17 cellular contexts compared by ENCODE assay signal in genomic region chr12:8742501-8742900, GRCh38. TPM values are rescaled to one million over a fixed set of nuclear protein-coding genes. Genes with fewer than 3 reads are reported as not detected.
DNase-seq lines count a peak whose midpoint lies in the region; ATAC-seq, FAIRE-seq and TF ChIP-seq lines count a peak whose summit lies in the region.
"Had no signal": no experiment of that assay in that cellular context is flagged by ENCODE, and none has a peak within 500 bp of the region (broad histone marks: within the 10 kb centered on the region; RNA-seq: fewer than 3 reads in every experiment).

No MANE protein-coding gene starts in this region.

- H3K9ac ChIP-seq in keratinocyte (ENCODE audit: control insufficient read depth, extremely low read depth, insufficient read depth, low read length), result no peak overlapping the region
- no peak overlapping the region for H3K9ac ChIP-seq in kidney (ENCODE audit: low read length in 2 of 2)

- CTCF ChIA-PET in AG04450 (lab: Charles Lee), result interaction anchor here (0.6 kb wide), 1 partner anchor 352 kb away, joined by 4 read pairs; no protein-coding TSS in a partner anchor

- H3K27me3 ChIP-seq in AG04450 (ENCODE audit: control insufficient read depth, insufficient read depth, low read length) (no peaks in the 10 kb centered on the region), bronchial epithelial cell (ENCODE audit: control insufficient read depth, insufficient read depth, low read length) (no peaks in the 10 kb centered on the region), keratinocyte (ENCODE audit: control insufficient read depth, extremely low read depth, insufficient read depth, low read length) (no peaks in the 10 kb centered on the region)
- H3K27me3 ChIP-seq: cardiac muscle cell, Peyer's patch, transverse colon had no signal

- H3K9me3 ChIP-seq in AG04450 (ENCODE audit: control insufficient read depth, insufficient read depth, low read length) (no peaks in the 10 kb centered on the region), keratinocyte (ENCODE audit: control insufficient read depth, low read depth, low read length) (no peaks in the 10 kb centered on the region), kidney (ENCODE audit: control insufficient read depth in 1 of 2, low read length in 2 of 2) (no peaks in the 10 kb centered on the region)
- H3K9me3 ChIP-seq: Peyer's patch, transverse colon had no signal

- DNase-seq in AG04450 (ENCODE audit: low read depth, low spot score) (peak; percentile 11), HT1080 (ENCODE audit: low read depth) (peak; percentile 17), bronchial epithelial cell (ENCODE audit: low read depth) (peak; percentile 57), keratinocyte (ENCODE audit: low read depth, low spot score) (peak; percentile 2), kidney (no peak), hypothalamus (lab: John Stamatoyannopoulos, UW) (no peak)
- no peak for DNase-seq in stimulated activated CD4-positive, alpha-beta T cell treated with anti-CD3 and anti-CD28 coated beads, Interleukin-1b, Interleukin-23, amount 100 ng/mL, for 48 hours
- DNase-seq: activated CD4-positive, alpha-beta T cell treated with anti-CD3 and anti-CD28 coated beads, Interleukin-2, amount 50 U/mL, for 48 hours; DMS53; NCI-H526 treated with DMSO at 0.1 percent for 48 hours; Peyer's patch; transverse colon had no signal

- no peak overlapping the region for H3K27ac ChIP-seq in AG04450 (ENCODE audit: low read depth, low read length)
- H3K27ac ChIP-seq in keratinocyte (ENCODE audit: control insufficient read depth, insufficient read depth, low read length), result no peak overlapping the region
- no peak overlapping the region for H3K27ac ChIP-seq in kidney (ENCODE audit: low read depth in 2 of 2, low read length in 2 of 2)
- H3K27ac ChIP-seq: cardiac muscle cell, Peyer's patch, transverse colon had no signal

- dilution Hi-C loops in keratinocyte (cut with MboI; ENCODE audit: extremely low pct_ligation_motif_present, low sequenced_read_pairs), result no loop called here

- no peaks in the 10 kb centered on the region for H4K20me1 ChIP-seq in keratinocyte (ENCODE audit: control insufficient read depth, extremely low read depth, insufficient read depth, low read length)

- POLR2A ChIA-PET in AG04450 (lab: Yijun Ruan, JAX), result no interaction called here

- intact Hi-C loops in kidney (cut with DNase I), result no loop called here

- peaks cover 34% of the 10 kb centered on the region for H3K79me2 ChIP-seq in keratinocyte (ENCODE audit: control insufficient read depth, insufficient read depth, low read length)

- no peak for FAIRE-seq in bronchial epithelial cell (lab: Jason Lieb, UNC)
- FAIRE-seq in keratinocyte (lab: Jason Lieb, UNC), result peak; percentile 78
- FAIRE-seq in kidney (lab: Jason Lieb, UNC), result no peak
- FAIRE-seq: GM12878, K562 had no signal

- peaks cover 5% of the 10 kb centered on the region for H3K4me1 ChIP-seq in keratinocyte (ENCODE audit: control insufficient read depth, extremely low read depth, insufficient read depth, low read length)
- H3K4me1 ChIP-seq in kidney (ENCODE audit: control insufficient read depth in 1 of 2, insufficient read depth in 1 of 2, low read depth in 1 of 2, low read length in 2 of 2), result no peaks in the 10 kb centered on the region
- H3K4me1 ChIP-seq: Peyer's patch, transverse colon had no signal

- no peak overlapping the region for H2AFZ ChIP-seq in keratinocyte (ENCODE audit: control insufficient read depth, low read length)

- H3K4me3 ChIP-seq in AG04450 (ENCODE audit: low read depth, low read length), result no peak overlapping the region
- no peak overlapping the region for H3K4me3 ChIP-seq in bronchial epithelial cell (ENCODE audit: low read depth, low read length)
- no peak overlapping the region for H3K4me3 ChIP-seq in keratinocyte (ENCODE audit: control insufficient read depth in 2 of 3, extremely low read depth in 1 of 3, insufficient read depth in 2 of 3, low read depth in 1 of 3, low read length in 3 of 3)
- no peak overlapping the region for H3K4me3 ChIP-seq in kidney (ENCODE audit: low read length in 2 of 2)
- H3K4me3 ChIP-seq: cardiac muscle cell, GM12878, K562, Peyer's patch, transverse colon had no signal

- TF ChIP-seq CTCF in AG04450 (IDR thresholded peaks at IDR 0.05; ENCODE audit: low read depth, low read length), result no peak
- TF ChIP-seq CTCF in bronchial epithelial cell (IDR thresholded peaks at IDR 0.05; ENCODE audit: insufficient read depth, low read length, severe bottlenecking), result no peak
- no peak for TF ChIP-seq CTCF in keratinocyte (optimal IDR thresholded peaks at IDR 0.05 in 1 of 3, IDR thresholded peaks at IDR 0.05 in 1 of 3, conservative IDR thresholded peaks at IDR 0.05 in 1 of 3; ENCODE audit: extremely low read depth in 1 of 3, insufficient read depth in 2 of 3, low read length in 3 of 3)
- no peak for TF ChIP-seq CTCF in kidney (IDR thresholded peaks at IDR 0.05; ENCODE audit: borderline replicate concordance, extremely low read depth, insufficient read depth)

- H3K9me1 ChIP-seq in keratinocyte (ENCODE audit: control insufficient read depth, extremely low read depth, insufficient read depth, low read length), result peaks cover 3% of the 10 kb centered on the region

- H3K36me3 ChIP-seq in bronchial epithelial cell (ENCODE audit: control insufficient read depth, insufficient read depth, low read length), result peaks cover 4% of the 10 kb centered on the region
- H3K36me3 ChIP-seq in keratinocyte (ENCODE audit: control insufficient read depth in 2 of 2, extremely low read depth in 1 of 2, insufficient read depth in 2 of 2, low read length in 2 of 2), result peaks cover 3 to 6% of the 10 kb centered on the region in 2 experiments
- no peaks in the 10 kb centered on the region for H3K36me3 ChIP-seq in kidney (ENCODE audit: control insufficient read depth in 1 of 2, insufficient read depth in 2 of 2, low read length in 2 of 2)
- H3K36me3 ChIP-seq: cardiac muscle cell, Peyer's patch, transverse colon had no signal

- H3K4me2 ChIP-seq in keratinocyte (ENCODE audit: control insufficient read depth, extremely low read depth, insufficient read depth, low read depth, low read length), result no peak overlapping the region

- ATAC-seq in HG02938 (IDR thresholded peaks at IDR 0.05; ENCODE audit: unreplicated experiment), result no peak
- ATAC-seq: activated T-helper 17 cell treated with anti-CD3 and anti-CD28 coated beads, Interleukin-2, amount 50 U/mL, for 72 hours; GM12878; K562 had no signal

RNA-seq across cellular contexts. Expression of gene RIMKLB, which starts 44.7 kb away (rescaled TPM):
- 15.8 and 22.0 TPM in 2 replicates for polyA plus RNA-seq in AG04450 (2011; rRNA removed)
- polyA minus RNA-seq in AG04450 (2011; rRNA and poly(A)+ RNA removed), result 13.2 and 14.9 TPM in 2 replicates
- total RNA-seq in HT1080 (2014; rRNA removed; shearing (Covaris generic)), result 18.0 and 20.3 TPM in 2 replicates
- polyA plus RNA-seq in HT1080 (2015; cell fraction: cytosol; rRNA removed), result 12.2 and 12.3 TPM in 2 replicates
- polyA plus RNA-seq in HT1080 (2015; cell fraction: nucleus; rRNA removed), result 84.3 and 86.9 TPM in 2 replicates
- total RNA-seq in bronchial epithelial cell, result 36.7 and 42.6 TPM in 2 replicates
- 25.4 to 51.1 TPM (median 31.6 TPM) in 3 replicates for polyA plus RNA-seq in keratinocyte
- polyA plus RNA-seq in keratinocyte (2011; ENCODE audit: low read depth), result 45.1 TPM
- 14.5 and 19.7 TPM in 2 replicates for polyA plus RNA-seq in keratinocyte (2011; cell fraction: cytosol; rRNA removed)
- polyA plus RNA-seq in keratinocyte (2011; cell fraction: nucleus; rRNA removed), result 82.2 and 118 TPM in 2 replicates
- polyA plus RNA-seq in keratinocyte (2012; ENCODE audit: low replicate concordance), result 28.7 and 46.4 TPM in 2 replicates
- polyA minus RNA-seq in keratinocyte, result 13.8 to 72.8 TPM (median 32.7 TPM) in 3 replicates
- polyA minus RNA-seq in keratinocyte (2011; cell fraction: cytosol; rRNA and poly(A)+ RNA removed), result 17.1 TPM
- 45.5 and 93.3 TPM in 2 replicates for polyA minus RNA-seq in keratinocyte (2011; cell fraction: nucleus; rRNA and poly(A)+ RNA removed)
- 45.5 TPM for total RNA-seq in kidney
- 38.0 TPM for polyA plus RNA-seq in kidney (ENCODE audit: insufficient read depth, low read depth, low replicate concordance)

Comparison
In these comparisons a context has a peak if more than half of its experiments do, and no peak if none do; other contexts are left out.
1. DNase-seq: peak in AG04450 (single experiment), HT1080 (single experiment), bronchial epithelial cell (single experiment) and keratinocyte (single experiment); none in stimulated activated CD4-positive, alpha-beta T cell treated with anti-CD3 and anti-CD28 coated beads, Interleukin-1b, Interleukin-23, amount 100 ng/mL, for 48 hours (single experiment), kidney (single experiment) and hypothalamus (0 of 51).